In genomic region chr2:26067186-26067974, GRCh38 we compare ENCODE assay signal across 13 cellular contexts. TPM values are rescaled to one million over a fixed set of nuclear protein-coding genes. Genes with fewer than 3 reads are reported as not detected.
DNase-seq lines count a peak whose midpoint lies in the region; ATAC-seq and TF ChIP-seq lines count a peak whose summit lies in the region.
"Had no signal": no experiment of that assay in that cellular context is flagged by ENCODE, and none has a peak within 500 bp of the region (broad histone marks: within the 10 kb centered on the region; RNA-seq: fewer than 3 reads in every experiment).

No MANE protein-coding gene starts in this region.

- H3K36me3 ChIP-seq in DND-41 (ENCODE audit: insufficient read depth, low read length) (peaks cover 11% of the 10 kb centered on the region; the same call in 1 of the 2 replicates), Karpas-422 (ENCODE audit: insufficient read depth, low read length) (peaks cover 4% of the 10 kb centered on the region), trophoblast cell (ENCODE audit: control insufficient read depth in 1 of 2, insufficient read depth in 2 of 2, low read length in 2 of 2) (peaks cover 5 to 9% of the 10 kb centered on the region in 2 experiments)
- H3K36me3 ChIP-seq: sigmoid colon, thyroid gland had no signal

- no peak overlapping the region for H2AK5ac ChIP-seq in trophoblast cell (ENCODE audit: low read length)

- H3K9me3 ChIP-seq in DND-41 (ENCODE audit: insufficient read depth, low read length, severe bottlenecking) = no peaks in the 10 kb centered on the region
- H3K9me3 ChIP-seq in Karpas-422 (ENCODE audit: low read length) = no peaks in the 10 kb centered on the region
- no peaks in the 10 kb centered on the region for H3K9me3 ChIP-seq in trophoblast cell (ENCODE audit: insufficient read depth, low read depth, low read length)
- H3K9me3 ChIP-seq: sigmoid colon, thyroid gland had no signal

- H3K27ac ChIP-seq in DND-41 (ENCODE audit: low read length) (peak overlapping the region; percentile 52), Karpas-422 (ENCODE audit: low read length) (peak overlapping the region; percentile 76; the same call in 1 of the 2 replicates), trophoblast cell (ENCODE audit: low read depth, low read length) (no peak overlapping the region)
- H3K27ac ChIP-seq: thyroid gland had no signal

- H2AFZ ChIP-seq in DND-41 (ENCODE audit: low read depth, low read length) = no peak overlapping the region
- H2AFZ ChIP-seq in Karpas-422 (ENCODE audit: low read length) = no peak overlapping the region
- H2AFZ ChIP-seq in trophoblast cell (ENCODE audit: insufficient read depth, low read length, poor library complexity) = no peak overlapping the region

- no peak overlapping the region for H3K4me3 ChIP-seq in DND-41 (ENCODE audit: low read depth in 1 of 2, low read length in 2 of 2)
- H3K4me3 ChIP-seq in Karpas-422 (ENCODE audit: low read length) = no peak overlapping the region
- no peak overlapping the region for H3K4me3 ChIP-seq in trophoblast cell (ENCODE audit: low read depth, low read length)
- H3K4me3 ChIP-seq: sigmoid colon, thyroid gland had no signal

- peaks cover 4% of the 10 kb centered on the region for H3K9me3 Mint-ChIP-seq in activated naive CD8-positive, alpha-beta T cell treated with anti-CD3 and anti-CD28 coated beads for 36 hours

- TF ChIP-seq CTCF in DND-41 (IDR thresholded peaks at IDR 0.05; ENCODE audit: borderline replicate concordance, extremely low read depth, low read length, poor library complexity, severe bottlenecking) = no peak

- H3K79me2 ChIP-seq in DND-41 (ENCODE audit: insufficient read depth, low read length) (peaks cover 96% of the 10 kb centered on the region), Karpas-422 (ENCODE audit: low read length) (peaks cover 96% of the 10 kb centered on the region), trophoblast cell (ENCODE audit: control insufficient read depth, insufficient read depth, low read length, poor library complexity) (peaks cover 8% of the 10 kb centered on the region)

- H3K36me3 Mint-ChIP-seq in activated naive CD8-positive, alpha-beta T cell treated with anti-CD3 and anti-CD28 coated beads for 36 hours = peaks cover 27% of the 10 kb centered on the region

- H3K27me3 ChIP-seq in DND-41 (ENCODE audit: insufficient read depth, low read length, poor library complexity) = no peaks in the 10 kb centered on the region
- H3K27me3 ChIP-seq in Karpas-422 (ENCODE audit: low read length) = no peaks in the 10 kb centered on the region
- H3K27me3 ChIP-seq in trophoblast cell (ENCODE audit: insufficient read depth, low read length) = no peaks in the 10 kb centered on the region
- H3K27me3 ChIP-seq: sigmoid colon, thyroid gland had no signal

- peak overlapping the region; percentile 40 for H3K4ac ChIP-seq in trophoblast cell (ENCODE audit: low read depth, low read length)

- no CpG with 5 or more reads among the region's 1 CpG for whole genome bisulfite sequencing in trophoblast cell (ENCODE audit: extremely low coverage, insufficient coverage, insufficient read length)

- no peak overlapping the region for H4K12ac ChIP-seq in trophoblast cell (ENCODE audit: low read depth, low read length)

- H3K9ac ChIP-seq in DND-41 (ENCODE audit: low read depth, low read length) = no peak overlapping the region
- no peak overlapping the region for H3K9ac ChIP-seq in Karpas-422 (ENCODE audit: low read length)
- no peak overlapping the region for H3K9ac ChIP-seq in trophoblast cell (ENCODE audit: low read length)

- DNase-seq in DND-41 (no peak), Karpas-422 (no peak), trophoblast cell (no peak), NCI-H510A treated with DMSO at 0.1 percent for 48 hours (lab: John Stamatoyannopoulos, UW) (no peak), NCI-H2196 treated with DMSO at 0.1 percent for 48 hours (lab: John Stamatoyannopoulos, UW; ENCODE audit: unreplicated experiment) (no peak)
- DNase-seq in activated naive CD8-positive, alpha-beta T cell treated with anti-CD3 and anti-CD28 coated beads for 36 hours = no peak
- DNase-seq: activated effector memory CD4-positive, alpha-beta T cell treated with anti-CD3 and anti-CD28 coated beads, Interleukin-2, amount 50 U/mL, for 16 hours; cerebellar nuclear complex; NCI-H226; sigmoid colon; thyroid gland had no signal

- no peak overlapping the region for H2BK12ac ChIP-seq in trophoblast cell (ENCODE audit: low read length)

- no peak overlapping the region for H4K91ac ChIP-seq in trophoblast cell (ENCODE audit: low read depth, low read length)

- H3K4me2 ChIP-seq in DND-41 (ENCODE audit: insufficient read depth, low read length) = no peak overlapping the region
- peak overlapping the region; percentile 32 for H3K4me2 ChIP-seq in Karpas-422 (ENCODE audit: low read depth, low read length, poor library complexity, severe bottlenecking)
- no peak overlapping the region for H3K4me2 ChIP-seq in trophoblast cell (ENCODE audit: low read length)

- H4K20me1 ChIP-seq in DND-41 (ENCODE audit: insufficient read depth, low read length) (peaks cover 34% of the 10 kb centered on the region), Karpas-422 (ENCODE audit: insufficient read depth, low read depth, low read length) (peaks cover 8% of the 10 kb centered on the region; the same call in 1 of the 2 replicates)

- no peak overlapping the region for H3K14ac ChIP-seq in trophoblast cell (ENCODE audit: low read length)

- H3K23ac ChIP-seq in trophoblast cell (ENCODE audit: low read length) = no peak overlapping the region

- no peak for ATAC-seq in DND-41 (ENCODE audit: insufficient read depth, low read depth)
- ATAC-seq in GM21447 (IDR thresholded peaks at IDR 0.05; ENCODE audit: unreplicated experiment) = no peak
- ATAC-seq in HG03565 (IDR thresholded peaks at IDR 0.05; ENCODE audit: unreplicated experiment) = no peak

- H3K79me1 ChIP-seq in trophoblast cell (ENCODE audit: low read length) = peaks cover 2% of the 10 kb centered on the region

- H3K4me1 Mint-ChIP-seq in activated naive CD8-positive, alpha-beta T cell treated with anti-CD3 and anti-CD28 coated beads for 36 hours = peaks cover 40% of the 10 kb centered on the region

- H3K27me3 Mint-ChIP-seq in activated naive CD8-positive, alpha-beta T cell treated with anti-CD3 and anti-CD28 coated beads for 36 hours = no peaks in the 10 kb centered on the region

- no peak overlapping the region for H3K4me3 Mint-ChIP-seq in activated naive CD8-positive, alpha-beta T cell treated with anti-CD3 and anti-CD28 coated beads for 36 hours

- H2BK5ac ChIP-seq in trophoblast cell (ENCODE audit: low read depth, low read length, poor library complexity) = no peak overlapping the region

- no peaks in the 10 kb centered on the region for H3K9me2 ChIP-seq in Karpas-422 (replicated peaks; ENCODE audit: insufficient read depth, low read length)

- H2BK120ac ChIP-seq in trophoblast cell (ENCODE audit: insufficient read depth, low read length, poor library complexity) = no peak overlapping the region

- no peak overlapping the region for H3K18ac ChIP-seq in trophoblast cell (ENCODE audit: low read length)

- peaks cover 29% of the 10 kb centered on the region for H3K4me1 ChIP-seq in DND-41 (ENCODE audit: insufficient read depth, low read length)
- peaks cover 20% of the 10 kb centered on the region for H3K4me1 ChIP-seq in Karpas-422 (ENCODE audit: low read length)
- H3K4me1 ChIP-seq in trophoblast cell (ENCODE audit: control insufficient read depth in 1 of 2, insufficient read depth in 2 of 2, low read length in 2 of 2) = peaks cover 0 to 2% of the 10 kb centered on the region in 2 experiments

- H3K27ac Mint-ChIP-seq in activated naive CD8-positive, alpha-beta T cell treated with anti-CD3 and anti-CD28 coated beads for 36 hours = peak overlapping the region; percentile 82

- H4K8ac ChIP-seq in trophoblast cell (ENCODE audit: low read depth, low read length) = no peak overlapping the region

RNA-seq across cellular contexts. Expression of gene RAB10, which starts 33.5 kb away (rescaled TPM):
- total RNA-seq in Karpas-422 (2014; rRNA removed; shearing (Covaris generic); ENCODE audit: low replicate concordance) = 67.9 and 104 TPM in 2 replicates
- 100 to 1,000 TPM; 106 to 109 TPM for total RNA-seq in activated naive CD8-positive, alpha-beta T cell treated with anti-CD3 and anti-CD28 coated beads for 36 hours
- 138 and 141 TPM in 2 replicates for polyA plus RNA-seq in trophoblast cell (2013)
